8 cellular contexts compared by ENCODE assay signal in the genomic region with DNA sequence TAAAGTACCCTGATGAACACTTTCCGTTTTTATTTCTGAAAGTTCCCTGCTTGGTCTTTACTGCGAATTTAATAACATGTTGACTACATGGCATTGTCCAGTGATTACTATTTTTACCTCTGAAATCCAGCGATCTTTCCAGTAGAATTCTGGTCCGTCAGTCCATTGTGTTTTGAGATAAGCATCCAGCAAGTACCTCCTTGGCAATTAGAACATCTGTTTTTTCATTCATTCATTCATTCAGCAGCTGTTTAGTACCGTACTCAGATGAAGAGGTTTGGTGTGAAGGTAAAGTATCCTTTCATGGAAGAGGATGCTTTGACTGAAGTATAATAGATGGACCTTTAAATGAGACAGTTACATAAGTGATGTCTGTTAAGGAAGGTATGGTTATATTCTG. TPM values are rescaled to one million over a fixed set of nuclear protein-coding genes. Genes with fewer than 3 reads are reported as not detected.
DNase-seq lines count a peak whose midpoint lies in the region; ATAC-seq and TF ChIP-seq lines count a peak whose summit lies in the region.
"Had no signal": no experiment of that assay in that cellular context is flagged by ENCODE, and none has a peak within 500 bp of the region (broad histone marks: within the 10 kb centered on the region; RNA-seq: fewer than 3 reads in every experiment).

No MANE protein-coding gene starts in this region.

- H3K4me3 ChIP-seq in HFF-Myc (replicated peaks; ENCODE audit: low read depth, low read length) (peak overlapping the region; percentile 74), gastroesophageal sphincter (peak overlapping the region; percentile 57 to 84), spleen (peak overlapping the region; percentile 46 to 88 (median 66))

- no peak for TF ChIP-seq EP300 in gastroesophageal sphincter (IDR thresholded peaks at IDR 0.05)

- H3K36me3 ChIP-seq in gastroesophageal sphincter (no peaks in the 10 kb centered on the region), spleen (no peaks in the 10 kb centered on the region)

- H3K9me3 ChIP-seq in gastroesophageal sphincter (no peaks in the 10 kb centered on the region), spleen (no peaks in the 10 kb centered on the region)

- no peak for DNase-seq in HFF-Myc (ENCODE audit: extremely low read depth, low read depth)
- no peak for DNase-seq in spleen

- H3K27me3 ChIP-seq in gastroesophageal sphincter = no peaks in the 10 kb centered on the region
- no peaks in the 10 kb centered on the region for H3K27me3 ChIP-seq in spleen (replicated peaks in 1 of 7)

- no peak for TF ChIP-seq CTCF in HFF-Myc (IDR thresholded peaks at IDR 0.05; ENCODE audit: low read depth, low read length, missing control alignments)
- no peak for TF ChIP-seq CTCF in VCaP (conservative IDR thresholded peaks at IDR 0.05)
- no peak for TF ChIP-seq CTCF in gastroesophageal sphincter (IDR thresholded peaks at IDR 0.05)
- TF ChIP-seq CTCF in spleen (IDR thresholded peaks at IDR 0.05 in 8 of 11, conservative IDR thresholded peaks at IDR 0.05 in 3 of 11) = no peak

- ATAC-seq in gastroesophageal sphincter (no peak), GM19467 (IDR thresholded peaks at IDR 0.05; ENCODE audit: unreplicated experiment) (no peak), HG02938 (IDR thresholded peaks at IDR 0.05; ENCODE audit: unreplicated experiment) (no peak), HG03571 (IDR thresholded peaks at IDR 0.05; ENCODE audit: unreplicated experiment) (no peak)

- H3K27ac ChIP-seq in VCaP = peak overlapping the region; percentile 92
- peak overlapping the region; percentile 86 to 99 (median 98) for H3K27ac ChIP-seq in gastroesophageal sphincter
- H3K27ac ChIP-seq in spleen = peak overlapping the region in 6 of 8 donors; percentile 91 to 98 (median 96)

- WGBS in gastroesophageal sphincter (ENCODE audit: low coverage in 1 of 2), 2 donors = 1 to 9% methylated on average over 5 of the region's 5 CpGs
- WGBS in spleen, 5 donors = 19 to 23% (median 21%) methylated on average over 5 of the region's 5 CpGs

- H3K4me1 ChIP-seq in gastroesophageal sphincter (peaks cover 4 to 49% (median 5%) of the 10 kb centered on the region in 3 donors), spleen (peaks cover 18 to 42% (median 26%) of the 10 kb centered on the region in 6 donors)

- no peak for TF ChIP-seq POLR2A in gastroesophageal sphincter (IDR thresholded peaks at IDR 0.05)
- no peak for TF ChIP-seq POLR2A in spleen (IDR thresholded peaks at IDR 0.05)

- intact Hi-C loops in spleen (cut with DNase I; ENCODE audit: low total_unique reads) = no loop called here

RNA-seq across cellular contexts. Expression of gene MAPK8, which starts 1.1 kb away (rescaled TPM):
- total RNA-seq in gastroesophageal sphincter = 10 to 100 TPM; 35.6 to 63.7 (median 40.7) TPM
- 10 to 100 TPM; 32.7 to 61.4 (median 39.0) TPM for total RNA-seq in spleen
- 1 to 10 TPM; 5.2 to 9.4 (median 7.0) TPM for polyA plus RNA-seq in spleen

RNA-seq across cellular contexts. Expression of gene FRMPD2, which starts 33.1 kb away (rescaled TPM):
- total RNA-seq in gastroesophageal sphincter (under 1 TPM in 1 of 4 donors, not detected in 3; 0.19 TPM), spleen (under 1 TPM in 1 of 7 donors, not detected in 6; 0.33 TPM)
- polyA plus RNA-seq in spleen = not detected
- total RNA-seq: SK-MEL-5 had no signal
